Comparison of ENCODE assay signal across 17 cellular contexts in the genomic region with DNA sequence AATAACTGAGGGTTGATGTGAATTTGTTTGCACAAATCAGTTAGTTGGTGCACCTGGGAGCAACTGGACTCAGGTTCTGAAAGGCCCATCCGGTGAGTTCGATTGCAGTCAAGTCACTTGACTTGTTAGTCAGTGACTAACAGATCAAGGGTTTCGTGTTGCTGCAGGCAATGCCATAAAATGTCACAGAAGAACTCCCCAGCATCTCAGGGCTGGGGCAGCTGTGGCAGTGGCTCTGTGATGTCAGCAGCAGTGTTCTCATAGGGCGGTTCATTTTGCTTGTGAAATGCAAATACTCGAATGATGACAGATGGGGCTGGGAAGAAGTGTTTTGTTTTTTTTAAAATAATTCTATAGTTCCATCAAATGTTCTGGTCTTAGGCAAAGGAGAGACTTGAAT.
DNase-seq lines count a peak whose midpoint lies in the region; ATAC-seq and TF ChIP-seq lines count a peak whose summit lies in the region.
"Had no signal": no experiment of that assay in that cellular context is flagged by ENCODE, and none has a peak within 500 bp of the region (broad histone marks: within the 10 kb centered on the region; RNA-seq: fewer than 3 reads in every experiment).

No MANE protein-coding gene starts in this region.

- no peak overlapping the region for H3K27ac ChIP-seq in PC-9
- H3K27ac ChIP-seq: BLaER1, esophagus muscularis mucosa, tibial artery had no signal

- ATAC-seq in GM21619 (IDR thresholded peaks at IDR 0.05; ENCODE audit: unreplicated experiment), result no peak
- ATAC-seq: natural killer cell treated with Interleukin-12 subunit alpha and Interleukin-12 subunit beta and Interleukin-15 and Interleukin-18, amount 100 ng/mL, for 72 hours; right cardiac atrium had no signal

- no peaks in the 10 kb centered on the region for H3K27me3 ChIP-seq in PC-9 (ENCODE audit: insufficient read depth, low read depth)
- H3K27me3 ChIP-seq: BLaER1, esophagus muscularis mucosa, tibial artery had no signal

- no peaks in the 10 kb centered on the region for H3K79me2 ChIP-seq in PC-9 (ENCODE audit: low read depth)

- H3K4me3 ChIP-seq in PC-9, result no peak overlapping the region
- H3K4me3 ChIP-seq: BLaER1, esophagus muscularis mucosa, tibial artery had no signal

- TF ChIP-seq CTCF in PC-9 (conservative IDR thresholded peaks at IDR 0.05), result no peak

- no TSS peak for BruUV-seq in PC-9 (replicated peaks; lab: Mats Ljungman, UMichigan)

- DNase-seq in LHCN-M2 (ENCODE audit: low read depth), result peak; percentile 2
- DNase-seq in NCI-H526 (lab: John Stamatoyannopoulos, UW), result peak; percentile 53 to 73
- peak; percentile 90 for DNase-seq in globus pallidus (ENCODE audit: low spot score)
- peak in 6 of 10 donors; percentile 14 to 94 (median 48) for DNase-seq in posterior cingulate gyrus
- no peak for DNase-seq in PC-9
- no peak for DNase-seq in AML-193 (lab: John Stamatoyannopoulos, UW)
- DNase-seq: activated CD4-positive, alpha-beta T cell treated with anti-CD3 and anti-CD28 coated beads for 1 hour; dermis blood vessel endothelial cell; DND-41; NCI-H1436; right cardiac atrium; stimulated activated CD4-positive, alpha-beta T cell treated with anti-CD3 and anti-CD28 coated beads, Interleukin-2, amount 100 ng/mL, for 48 hours; tibial artery had no signal

- no peaks in the 10 kb centered on the region for H4K20me1 ChIP-seq in PC-9 (ENCODE audit: insufficient read depth)
- H4K20me1 ChIP-seq: BLaER1 had no signal

- CTCF ChIA-PET in PC-9 (lab: Charles Lee), result no interaction called here

- no peak overlapping the region for H3K4me2 ChIP-seq in PC-9
- H3K4me2 ChIP-seq: BLaER1 had no signal

- no peaks in the 10 kb centered on the region for H3K4me1 ChIP-seq in PC-9 (replicated peaks; ENCODE audit: insufficient read depth)
- H3K4me1 ChIP-seq: BLaER1, tibial artery had no signal

- H3K9me3 ChIP-seq in PC-9 (ENCODE audit: insufficient read depth, low read depth), result no peaks in the 10 kb centered on the region
- H3K9me3 ChIP-seq: BLaER1, esophagus muscularis mucosa, tibial artery had no signal

- no peaks in the 10 kb centered on the region for H3K9me2 ChIP-seq in PC-9 (ENCODE audit: insufficient read depth)

- no peak overlapping the region for H2AFZ ChIP-seq in PC-9

- POLR2A ChIA-PET in PC-9 (lab: Charles Lee; ENCODE audit: unreplicated experiment), result no interaction called here

- no peaks in the 10 kb centered on the region for H3F3A ChIP-seq in PC-9 (ENCODE audit: insufficient read depth, low read depth)

- H3K36me3 ChIP-seq in PC-9 (ENCODE audit: low read depth), result no peaks in the 10 kb centered on the region
- H3K36me3 ChIP-seq: BLaER1, esophagus muscularis mucosa, tibial artery had no signal

- intact Hi-C loops in posterior cingulate gyrus (cut with DNase I), result loop anchor here (5.0 kb wide), 1 partner anchor 86 kb away; no protein-coding TSS in a partner anchor
- intact Hi-C loops in PC-9 (cut with micrococcal nuclease; ENCODE audit: unreplicated experiment), result no loop called here

Comparison
In these comparisons a context has a peak if more than half of its experiments do, and no peak if none do; other contexts are left out.
1. DNase-seq: peak in LHCN-M2 (single experiment), NCI-H526 (2 of 2), globus pallidus (single experiment) and posterior cingulate gyrus (6 of 10); none in PC-9 (0 of 2) and AML-193 (0 of 2).